In the genomic region with DNA sequence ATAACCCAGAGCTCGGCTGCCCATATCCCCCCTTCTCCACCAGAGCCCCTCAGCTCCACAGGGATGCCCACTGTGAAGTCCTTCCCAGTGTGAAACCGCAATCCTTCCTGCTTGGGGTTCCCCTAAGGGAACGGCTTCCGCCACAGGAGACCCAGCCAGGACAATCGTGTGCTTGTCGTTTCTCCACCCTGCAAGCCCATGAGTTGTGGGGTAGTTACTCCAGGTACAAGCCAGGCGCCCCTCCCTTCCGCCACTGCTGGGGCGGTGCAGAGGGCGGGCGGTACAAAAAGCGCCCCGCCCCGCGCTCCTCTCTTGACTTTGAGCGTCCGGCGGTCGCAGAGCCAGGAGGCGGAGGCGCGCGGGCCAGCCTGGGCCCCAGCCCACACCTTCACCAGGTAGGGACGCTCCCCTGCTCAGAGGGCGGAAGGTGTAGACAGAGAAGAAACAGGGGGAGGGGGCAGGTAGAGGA, we compare ENCODE assay signal across 8 cellular contexts. TPM values are rescaled to one million over a fixed set of nuclear protein-coding genes. Genes with fewer than 3 reads are reported as not detected.
DNase-seq lines count a peak whose midpoint lies in the region; ATAC-seq, FAIRE-seq and TF ChIP-seq lines count a peak whose summit lies in the region.

A gene with protein sequence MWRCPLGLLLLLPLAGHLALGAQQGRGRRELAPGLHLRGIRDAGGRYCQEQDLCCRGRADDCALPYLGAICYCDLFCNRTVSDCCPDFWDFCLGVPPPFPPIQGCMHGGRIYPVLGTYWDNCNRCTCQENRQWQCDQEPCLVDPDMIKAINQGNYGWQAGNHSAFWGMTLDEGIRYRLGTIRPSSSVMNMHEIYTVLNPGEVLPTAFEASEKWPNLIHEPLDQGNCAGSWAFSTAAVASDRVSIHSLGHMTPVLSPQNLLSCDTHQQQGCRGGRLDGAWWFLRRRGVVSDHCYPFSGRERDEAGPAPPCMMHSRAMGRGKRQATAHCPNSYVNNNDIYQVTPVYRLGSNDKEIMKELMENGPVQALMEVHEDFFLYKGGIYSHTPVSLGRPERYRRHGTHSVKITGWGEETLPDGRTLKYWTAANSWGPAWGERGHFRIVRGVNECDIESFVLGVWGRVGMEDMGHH (plus strand): TSS at position 315 of the 469 bp plus-strand sequence. CDS start 634 bp downstream, outside the sequence.

- H3K9me3 Mint-ChIP-seq in activated T-cell treated with anti-CD3 and anti-CD28 coated beads, Interleukin-2, amount 50 U/mL, for 4 hours, result no peaks in the 10 kb centered on the region
- no peaks in the 10 kb centered on the region for H3K9me3 Mint-ChIP-seq in activated T-cell treated with anti-CD3 and anti-CD28 coated beads, Interleukin-2, amount 50 U/mL, for 24 hours
- H3K9me3 Mint-ChIP-seq in endodermal cell, result no peaks in the 10 kb centered on the region

- no peak for TF ChIP-seq CTCF in endodermal cell (conservative IDR thresholded peaks at IDR 0.05)

- peak; percentile 10 to 46 for ATAC-seq in activated T-cell treated with anti-CD3 and anti-CD28 coated beads, Interleukin-2, amount 50 U/mL, for 4 hours
- ATAC-seq in HG02623 (IDR thresholded peaks at IDR 0.05; ENCODE audit: unreplicated experiment), result no peak

- H3K4me3 Mint-ChIP-seq in activated T-cell treated with anti-CD3 and anti-CD28 coated beads, Interleukin-2, amount 50 U/mL, for 4 hours, result no peak within 1 kb of the TSS
- H3K4me3 Mint-ChIP-seq in activated T-cell treated with anti-CD3 and anti-CD28 coated beads, Interleukin-2, amount 50 U/mL, for 24 hours, result no peak within 1 kb of the TSS
- H3K4me3 Mint-ChIP-seq in endodermal cell, result peak within 1 kb of the TSS; percentile 45

- 25 to 39% methylated on average over 4 to 25 of the region's 25 CpGs for WGBS in endodermal cell (ENCODE audit: insufficient coverage in 1 of 2, insufficient read length in 1 of 2), 2 experiments

- no peak within 1 kb of the TSS for H3K4me3 ChIP-seq in endodermal cell (ENCODE audit: low read length)
- H3K4me3 ChIP-seq in effector memory CD4-positive, alpha-beta T cell (ENCODE audit: insufficient read depth, low read depth, low read length, poor library complexity, severe bottlenecking), result no peak within 1 kb of the TSS

- peaks cover 20% of the 10 kb centered on the region for H3K27me3 Mint-ChIP-seq in activated T-cell treated with anti-CD3 and anti-CD28 coated beads, Interleukin-2, amount 50 U/mL, for 4 hours (ENCODE audit: low read depth)
- peaks cover 25% of the 10 kb centered on the region for H3K27me3 Mint-ChIP-seq in activated T-cell treated with anti-CD3 and anti-CD28 coated beads, Interleukin-2, amount 50 U/mL, for 24 hours
- peaks cover 6% of the 10 kb centered on the region for H3K27me3 Mint-ChIP-seq in endodermal cell (ENCODE audit: insufficient read depth)

- DNase-seq in activated T-cell treated with anti-CD3 and anti-CD28 coated beads, Interleukin-2, amount 50 U/mL, for 4 hours, result no peak
- no peak for DNase-seq in activated T-cell treated with anti-CD3 and anti-CD28 coated beads, Interleukin-2, amount 50 U/mL, for 24 hours
- DNase-seq in endodermal cell (peak; percentile 92), mesenteric fat pad (ENCODE audit: low spot score) (peak; percentile 90), urothelium cell line (ENCODE audit: low spot score) (peak; percentile 86), NCI-H2107 (lab: John Stamatoyannopoulos, UW) (no peak)
- DNase-seq in effector memory CD4-positive, alpha-beta T cell, result no peak

- H3K4me1 Mint-ChIP-seq in activated T-cell treated with anti-CD3 and anti-CD28 coated beads, Interleukin-2, amount 50 U/mL, for 4 hours (ENCODE audit: low read depth), result peaks cover 3% of the 10 kb centered on the region
- H3K4me1 Mint-ChIP-seq in activated T-cell treated with anti-CD3 and anti-CD28 coated beads, Interleukin-2, amount 50 U/mL, for 24 hours (ENCODE audit: low read depth), result peaks cover 5% of the 10 kb centered on the region
- H3K4me1 Mint-ChIP-seq in endodermal cell, result peaks cover 20% of the 10 kb centered on the region

- no peak within 1 kb of the TSS for H3K27ac ChIP-seq in endodermal cell (ENCODE audit: low read depth, low read length)
- no peak within 1 kb of the TSS for H3K27ac ChIP-seq in effector memory CD4-positive, alpha-beta T cell (ENCODE audit: insufficient read depth, low read length, poor library complexity, severe bottlenecking)

- H3K36me3 ChIP-seq in endodermal cell (ENCODE audit: control insufficient read depth, insufficient read depth, low read length), result no peaks in the 10 kb centered on the region
- no peaks in the 10 kb centered on the region for H3K36me3 ChIP-seq in effector memory CD4-positive, alpha-beta T cell (ENCODE audit: control insufficient read depth, insufficient read depth, low read length)

- no peaks in the 10 kb centered on the region for H3K9me3 ChIP-seq in endodermal cell (ENCODE audit: control insufficient read depth, low read length)
- no peaks in the 10 kb centered on the region for H3K9me3 ChIP-seq in effector memory CD4-positive, alpha-beta T cell (ENCODE audit: control insufficient read depth, low read length)

- H3K4me1 ChIP-seq in endodermal cell (ENCODE audit: control insufficient read depth, insufficient read depth, low read length), result peaks cover 3% of the 10 kb centered on the region
- H3K4me1 ChIP-seq in effector memory CD4-positive, alpha-beta T cell (ENCODE audit: control insufficient read depth, insufficient read depth, low read length, poor library complexity, severe bottlenecking), result no peaks in the 10 kb centered on the region

- H3K27ac Mint-ChIP-seq in activated T-cell treated with anti-CD3 and anti-CD28 coated beads, Interleukin-2, amount 50 U/mL, for 24 hours, result no peak within 1 kb of the TSS
- no peak within 1 kb of the TSS for H3K27ac Mint-ChIP-seq in endodermal cell

- H3K36me3 Mint-ChIP-seq in activated T-cell treated with anti-CD3 and anti-CD28 coated beads, Interleukin-2, amount 50 U/mL, for 4 hours (ENCODE audit: insufficient read depth), result no peaks in the 10 kb centered on the region
- H3K36me3 Mint-ChIP-seq in activated T-cell treated with anti-CD3 and anti-CD28 coated beads, Interleukin-2, amount 50 U/mL, for 24 hours (ENCODE audit: low read depth), result no peaks in the 10 kb centered on the region
- H3K36me3 Mint-ChIP-seq in endodermal cell (ENCODE audit: low read depth), result no peaks in the 10 kb centered on the region

- no peaks in the 10 kb centered on the region for H3K27me3 ChIP-seq in endodermal cell (ENCODE audit: control insufficient read depth, insufficient read depth, low read length, poor library complexity, severe bottlenecking)
- no peaks in the 10 kb centered on the region for H3K27me3 ChIP-seq in effector memory CD4-positive, alpha-beta T cell (replicated peaks; ENCODE audit: control insufficient read depth, insufficient read depth, low read length, poor library complexity, severe bottlenecking)

- no peak within 1 kb of the TSS for H3K9ac ChIP-seq in endodermal cell (ENCODE audit: extremely low read depth, low read length, poor library complexity, severe bottlenecking)

- no peak for FAIRE-seq in urothelium cell line (lab: Jason Lieb, UNC)

RNA-seq across cellular contexts. Expression of the gene that starts here (rescaled TPM):
- under 1 TPM in 2 of 3 donors, not detected in 1; 0.18 to 0.38 TPM for total RNA-seq in activated T-cell treated with anti-CD3 and anti-CD28 coated beads, Interleukin-2, amount 50 U/mL, for 4 hours
- total RNA-seq in endodermal cell, result 1 to 10 TPM; 3.0 to 3.4 TPM
- polyA plus RNA-seq in endodermal cell (2013, experiment 1 of 2), result 1.0 TPM
- polyA plus RNA-seq in endodermal cell (2013, experiment 2 of 2), result 0.70 TPM
- total RNA-seq in mesenteric fat pad, result 154 TPM

Comparison
In these comparisons a context has a peak if more than half of its experiments do, and no peak if none do; other contexts are left out.
1. RNA of the gene that starts here (total RNA-seq): 154 TPM in mesenteric fat pad (single experiment); 3.0 to 3.4 TPM in endodermal cell and 0.18 to 0.38 TPM in activated T-cell treated with anti-CD3 and anti-CD28 coated beads, Interleukin-2, amount 50 U/mL, for 4 hours; every median in the first group is over 10 times any median in the second.
2. Peak in ATAC-seq in activated T-cell treated with anti-CD3 and anti-CD28 coated beads, Interleukin-2, amount 50 U/mL, for 4 hours; RNA of the gene not detected or under 1 TPM.
3. DNase-seq: peak in endodermal cell (single experiment), mesenteric fat pad (single experiment) and urothelium cell line (single experiment); none in activated T-cell treated with anti-CD3 and anti-CD28 coated beads, Interleukin-2, amount 50 U/mL, for 4 hours (single experiment), activated T-cell treated with anti-CD3 and anti-CD28 coated beads, Interleukin-2, amount 50 U/mL, for 24 hours (single experiment), effector memory CD4-positive, alpha-beta T cell (0 of 3) and NCI-H2107 (single experiment).